Comparison of ENCODE assay signal across 8 cellular contexts in the genomic region with DNA sequence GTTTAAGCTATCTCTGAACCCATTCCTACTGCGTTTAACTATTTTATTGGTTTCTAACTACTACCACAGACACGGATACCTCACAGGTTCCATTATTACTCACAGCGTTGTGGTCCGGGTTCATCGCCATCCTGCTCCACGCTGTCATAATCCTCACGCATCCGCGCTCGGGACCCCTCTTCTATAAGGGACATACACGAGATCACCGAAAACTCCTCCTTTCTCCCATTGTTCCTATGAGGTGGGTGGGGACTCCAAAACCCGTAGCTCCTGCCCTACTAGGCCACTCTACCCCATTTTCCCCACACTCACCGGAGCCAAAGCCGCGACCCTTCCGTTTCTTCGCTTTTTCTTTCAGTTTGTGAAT. TPM values are rescaled to one million over a fixed set of nuclear protein-coding genes. Genes with fewer than 3 reads are reported as not detected.
DNase-seq lines count a peak whose midpoint lies in the region; ATAC-seq and TF ChIP-seq lines count a peak whose summit lies in the region.

No MANE protein-coding gene starts in this region.

- peaks cover 13% of the 10 kb centered on the region for H3K4me1 ChIP-seq in PC-3 (ENCODE audit: insufficient read depth, low read length)
- peaks cover 40 to 42% of the 10 kb centered on the region in 2 experiments for H3K4me1 ChIP-seq in neutrophil (ENCODE audit: control insufficient read depth in 1 of 2, insufficient read depth in 1 of 2, low read depth in 1 of 2, low read length in 1 of 2)

- TSS peak; percentile 74 for BruUV-seq in PC-3 (replicated peaks; lab: Mats Ljungman, UMichigan)

- peak overlapping the region; percentile 97 for H3K9ac ChIP-seq in PC-3 (ENCODE audit: low read length)

- CTCF ChIA-PET in PC-3 (lab: Charles Lee), result interaction anchor here (1.0 to 1.4 kb wide), 2 partner anchors 31 to 35 kb away, joined by 6 to 8 read pairs; partner anchors contain the start of gene LIX1L

- intact Hi-C loops in PC-3 (cut with micrococcal nuclease), result loop anchor here (1.0 to 2.0 kb wide), 5 partner anchors 7 to 87 kb away; partner anchors contain the start of gene PIAS3

- POLR2A ChIA-PET in PC-3 (lab: Charles Lee; ENCODE audit: unreplicated experiment), result interaction anchor here (0.5 to 1.1 kb wide), 5 partner anchors 31 to 41 kb away, joined by 3 to 12 read pairs (median 5); partner anchors contain the start of genes ANKRD34A, ANKRD35, LIX1L and POLR3GL

- no peak overlapping the region; the same call in 1 of the 2 replicates for H2AFZ ChIP-seq in PC-3 (ENCODE audit: low read length)

- no peaks in the 10 kb centered on the region for H3K9me2 ChIP-seq in PC-3 (replicated peaks; ENCODE audit: low read length)

- no peak for TF ChIP-seq CTCF in PC-3 (conservative IDR thresholded peaks at IDR 0.05; ENCODE audit: low read depth, low read length)
- TF ChIP-seq CTCF in choroid plexus epithelial cell (conservative IDR thresholded peaks at IDR 0.05; ENCODE audit: low read depth, low read length), result no peak
- TF ChIP-seq CTCF in neutrophil (IDR thresholded peaks at IDR 0.05), result no peak

- peaks cover 5% of the 10 kb centered on the region for H3F3A ChIP-seq in PC-3 (ENCODE audit: low read length, unreplicated experiment)

- H3K4me3 ChIP-seq in PC-3 (ENCODE audit: low read length) (peak overlapping the region; percentile 75), choroid plexus epithelial cell (ENCODE audit: low read depth, low read length) (peak overlapping the region; percentile 85), neutrophil (ENCODE audit: low read depth in 1 of 2, low read length in 1 of 2) (peak overlapping the region; percentile 67 to 95)

- peaks cover 7% of the 10 kb centered on the region; the same call in 1 of the 2 replicates for H4K20me1 ChIP-seq in PC-3 (ENCODE audit: low read length)

- ATAC-seq in GM21515 (IDR thresholded peaks at IDR 0.05; ENCODE audit: unreplicated experiment), result peak; percentile 5
- ATAC-seq in PC-3, result peak; percentile 7
- no peak for ATAC-seq in GM18861 (IDR thresholded peaks at IDR 0.05; ENCODE audit: unreplicated experiment)
- ATAC-seq in HG03521 (IDR thresholded peaks at IDR 0.05; ENCODE audit: unreplicated experiment), result no peak
- no peak for ATAC-seq in HG03378 (IDR thresholded peaks at IDR 0.05; ENCODE audit: unreplicated experiment)

- H3K27me3 ChIP-seq in PC-3 (ENCODE audit: low read length) (no peaks in the 10 kb centered on the region), neutrophil (no peaks in the 10 kb centered on the region)

- no peak for DNase-seq in PC-3
- no peak for DNase-seq in choroid plexus epithelial cell (ENCODE audit: low read depth)
- no peak for DNase-seq in T-helper 9 cell

- H3K36me3 ChIP-seq in PC-3 (ENCODE audit: low read depth, low read length), result peaks cover 16% of the 10 kb centered on the region
- peaks cover 13% of the 10 kb centered on the region for H3K36me3 ChIP-seq in neutrophil

- no peaks in the 10 kb centered on the region for H3K9me3 ChIP-seq in PC-3 (ENCODE audit: low read length)
- H3K9me3 ChIP-seq in neutrophil, result no peaks in the 10 kb centered on the region

- peaks cover 23% of the 10 kb centered on the region for H3K79me2 ChIP-seq in PC-3 (ENCODE audit: low read length)

- peak overlapping the region; percentile 94 for H3K4me2 ChIP-seq in PC-3 (ENCODE audit: low read length)

- peak overlapping the region; percentile 83 for H3K27ac ChIP-seq in PC-3 (ENCODE audit: low read length)
- peak overlapping the region; percentile 95 for H3K27ac ChIP-seq in neutrophil

RNA-seq across cellular contexts. Expression of gene RBM8A, which starts 0.6 kb away (rescaled TPM):
- total RNA-seq in PC-3 (2014; rRNA removed), result 459 and 482 TPM in 2 replicates

RNA-seq across cellular contexts. Expression of gene PEX11B, which starts 8.2 kb away (rescaled TPM):
- 27.4 and 31.3 TPM in 2 replicates for total RNA-seq in PC-3 (2014; rRNA removed)

RNA-seq across cellular contexts. Expression of gene ITGA10, which starts 16.8 kb away (rescaled TPM):
- total RNA-seq in PC-3 (2014; rRNA removed), result 0.81 and 1.9 TPM in 2 replicates

RNA-seq across cellular contexts. Expression of gene LIX1L, which starts 31.1 kb away (rescaled TPM):
- 12.5 and 13.6 TPM in 2 replicates for total RNA-seq in PC-3 (2014; rRNA removed)

RNA-seq across cellular contexts. Expression of gene ANKRD34A, which starts 37.7 kb away (rescaled TPM):
- total RNA-seq in PC-3 (2014; rRNA removed), result 0.29 and 2.8 TPM in 2 replicates

Comparison
In these comparisons a context has a peak if more than half of its experiments do, and no peak if none do; other contexts are left out.
1. ATAC-seq: peak in GM21515 (single experiment) and PC-3 (single experiment); none in GM18861 (single experiment), HG03521 (single experiment) and HG03378 (single experiment).
2. Peak in every context shown above with its lines, with median percentiles within 50 percentile points of each other: H3K4me3 ChIP-seq.